In genomic region chr1:246459213-246459612, GRCh38 we compare ENCODE assay signal across 3 cellular contexts.
TF ChIP-seq lines count a peak whose summit lies in the region.

No MANE protein-coding gene starts in this region.

TF ChIP-seq in GM23338, 12 proteins besides CTCF, POLR2A, EP300 and RAD21 (continues in another document):
- TF ChIP-seq EZH2 (IDR thresholded peaks at IDR 0.05; ENCODE audit: low read depth, unreplicated experiment) (no peak), NANOG (IDR thresholded peaks at IDR 0.05; ENCODE audit: borderline replicate concordance) (no peak), ZNF462 (CRISPR knock-in tag; IDR thresholded peaks at IDR 0.05) (no peak), JUNB (IDR thresholded peaks at IDR 0.05; ENCODE audit: unreplicated experiment) (no peak)

TF ChIP-seq in WTC11, 78 proteins besides CTCF, POLR2A, EP300 and RAD21 (continues in another document):
- TF ChIP-seq FOXK1 (CRISPR knock-in tag; IDR thresholded peaks at IDR 0.05) (no peak), ZNF138 (CRISPR knock-in tag; conservative IDR thresholded peaks at IDR 0.05) (no peak), GTF2I (CRISPR knock-in tag; conservative IDR thresholded peaks at IDR 0.05) (no peak), TCF7 (CRISPR knock-in tag; IDR thresholded peaks at IDR 0.05; ENCODE audit: low read depth) (no peak), SMAD3 (CRISPR knock-in tag; IDR thresholded peaks at IDR 0.05; ENCODE audit: borderline replicate concordance) (no peak), STAT6 (CRISPR knock-in tag; conservative IDR thresholded peaks at IDR 0.05; ENCODE audit: low read depth) (no peak), JAZF1 (CRISPR knock-in tag; IDR thresholded peaks at IDR 0.05) (no peak), FOXJ3 (CRISPR knock-in tag; IDR thresholded peaks at IDR 0.05; ENCODE audit: borderline replicate concordance) (no peak), ZNF512 (CRISPR knock-in tag; IDR thresholded peaks at IDR 0.05; ENCODE audit: borderline replicate concordance) (no peak), NFE2L1 (CRISPR knock-in tag; IDR thresholded peaks at IDR 0.05) (no peak), AFF4 (CRISPR knock-in tag; IDR thresholded peaks at IDR 0.05; ENCODE audit: borderline replicate concordance) (no peak), ZNF416 (CRISPR knock-in tag; IDR thresholded peaks at IDR 0.05) (no peak), OVOL2 (CRISPR knock-in tag; IDR thresholded peaks at IDR 0.05; ENCODE audit: borderline replicate concordance) (no peak), ZNF263 (CRISPR knock-in tag; IDR thresholded peaks at IDR 0.05; ENCODE audit: low read depth) (no peak)

TF ChIP-seq in endothelial cell of umbilical vein, 7 proteins besides CTCF, POLR2A, EP300 and RAD21:
- no peak for TF ChIP-seq JUN (IDR thresholded peaks at IDR 0.05; ENCODE audit: borderline replicate concordance, insufficient read depth, insufficient read length, low read depth)
- TF ChIP-seq MAX (IDR thresholded peaks at IDR 0.05; ENCODE audit: insufficient read depth, insufficient read length), result no peak
- no peak for TF ChIP-seq EZH2 (IDR thresholded peaks at IDR 0.05; ENCODE audit: borderline replicate concordance, low read depth, low read length, severe bottlenecking)
- no peak for TF ChIP-seq MYC (IDR thresholded peaks at IDR 0.05; ENCODE audit: low read depth, low read length)
- TF ChIP-seq FOS (IDR thresholded peaks at IDR 0.05; ENCODE audit: borderline replicate concordance, insufficient read depth, low read length), result no peak
- TF ChIP-seq GATA2 (IDR thresholded peaks at IDR 0.05; ENCODE audit: insufficient read depth, insufficient read length, low read depth, low read length), result no peak
- TF ChIP-seq POLR2AphosphoS5 (IDR thresholded peaks at IDR 0.05; ENCODE audit: insufficient read depth, low read depth, low read length), result no peak
